Comparison of ENCODE assay signal across 1 cellular context in the genomic region with DNA sequence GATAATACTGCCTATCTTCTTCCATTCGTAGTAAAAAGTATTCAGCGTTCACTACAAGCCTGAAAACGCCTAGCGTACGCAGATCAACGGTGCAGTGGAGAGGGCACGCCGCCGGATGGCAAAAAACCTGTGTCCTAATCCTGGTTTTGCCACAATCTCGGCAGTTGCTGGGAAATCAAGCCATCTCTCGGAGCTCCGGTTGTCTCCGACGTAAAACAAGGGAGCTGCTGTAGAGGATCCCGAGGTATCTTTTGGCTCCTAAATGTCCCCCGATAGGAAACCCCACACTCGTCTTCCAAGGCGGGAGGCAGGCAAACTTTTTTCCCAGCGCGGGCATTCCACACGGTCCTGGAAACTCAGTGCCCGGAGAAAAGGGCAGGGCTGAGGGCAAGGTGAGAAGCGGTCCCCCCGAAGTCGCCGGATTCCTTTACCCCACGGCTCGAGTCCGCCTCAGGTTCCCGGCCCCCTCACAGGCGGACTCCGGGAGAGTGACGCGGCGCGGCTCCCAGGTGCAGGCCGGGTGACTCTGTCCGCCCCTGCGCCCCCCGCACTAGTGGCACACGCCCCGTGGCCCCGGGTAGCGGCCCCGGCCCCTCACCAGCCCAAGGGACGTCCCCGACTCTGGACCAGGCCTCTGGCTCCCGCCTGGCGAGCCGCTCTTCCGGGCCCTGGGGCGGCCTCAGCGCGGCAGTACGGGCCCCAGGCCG.
A peak's percentile ranks its signal among the peaks of the same experiment; 100 is the strongest.
TF ChIP-seq lines count a peak whose summit lies in the region.

No MANE protein-coding gene starts in this region.

TF ChIP-seq in HepG2, 621 proteins besides CTCF, POLR2A, EP300 and RAD21 (continued from another document and continues in another):
- TF ChIP-seq, protein P1, sequence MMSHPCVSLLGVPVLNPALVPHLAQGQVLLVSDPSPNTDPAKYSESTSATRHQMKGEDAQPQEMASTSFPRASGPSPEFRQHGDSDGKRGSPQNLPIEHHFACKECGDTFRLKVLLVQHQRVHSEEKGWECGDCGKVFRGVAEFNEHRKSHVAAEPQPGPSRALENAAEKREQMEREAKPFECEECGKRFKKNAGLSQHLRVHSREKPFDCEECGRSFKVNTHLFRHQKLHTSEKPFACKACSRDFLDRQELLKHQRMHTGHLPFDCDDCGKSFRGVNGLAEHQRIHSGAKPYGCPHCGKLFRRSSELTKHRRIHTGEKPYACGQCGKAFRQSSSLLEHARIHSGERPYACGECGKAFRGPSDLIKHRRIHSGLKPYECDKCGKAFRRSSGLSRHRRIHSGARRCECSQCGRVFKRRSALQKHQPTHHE (CRISPR knock-in tag; IDR thresholded peaks at IDR 0.05; ENCODE audit: borderline replicate concordance): no peak
- TF ChIP-seq ATM (IDR thresholded peaks at IDR 0.05; ENCODE audit: borderline replicate concordance) (no peak), DR1 (CRISPR knock-in tag; IDR thresholded peaks at IDR 0.05) (peak; percentile 4; the same call in 1 of the 2 replicates), JDP2 (CRISPR knock-in tag; IDR thresholded peaks at IDR 0.05; ENCODE audit: borderline replicate concordance) (no peak), ZNF326 (CRISPR knock-in tag; IDR thresholded peaks at IDR 0.05; ENCODE audit: borderline replicate concordance) (no peak), KDM3A (CRISPR knock-in tag; IDR thresholded peaks at IDR 0.05; ENCODE audit: low read depth) (no peak), SRY (CRISPR knock-in tag; IDR thresholded peaks at IDR 0.05) (no peak), ZNF780A (CRISPR knock-in tag; IDR thresholded peaks at IDR 0.05) (no peak; the same call in 1 of the 2 replicates), ZNF337 (CRISPR knock-in tag; IDR thresholded peaks at IDR 0.05; ENCODE audit: borderline replicate concordance, low read depth) (no peak), ZNF879 (CRISPR knock-in tag; IDR thresholded peaks at IDR 0.05) (no peak), YEATS2 (CRISPR knock-in tag; IDR thresholded peaks at IDR 0.05; ENCODE audit: borderline replicate concordance) (no peak), NONO (IDR thresholded peaks at IDR 0.05) (no peak), NONO (CRISPR knock-in tag; conservative IDR thresholded peaks at IDR 0.05) (no peak; the same call in 1 of the 2 replicates), ZSCAN20 (CRISPR knock-in tag; IDR thresholded peaks at IDR 0.05; ENCODE audit: borderline replicate concordance) (no peak), NCOA5 (CRISPR knock-in tag; IDR thresholded peaks at IDR 0.05) (no peak), TEAD2 (CRISPR knock-in tag; IDR thresholded peaks at IDR 0.05) (no peak), SYNCRIP (IDR thresholded peaks at IDR 0.05; ENCODE audit: insufficient read depth, low read depth, low read length) (no peak), SETDB1 (CRISPR knock-in tag; IDR thresholded peaks at IDR 0.05; ENCODE audit: borderline replicate concordance) (no peak), KDM5A (IDR thresholded peaks at IDR 0.05; ENCODE audit: borderline replicate concordance, low read length) (no peak), ZNF335 (CRISPR knock-in tag; IDR thresholded peaks at IDR 0.05) (no peak), ZNF788 (CRISPR knock-in tag; IDR thresholded peaks at IDR 0.05; ENCODE audit: borderline replicate concordance) (peak; percentile 8; the same call in 1 of the 2 replicates), ZFP1 (CRISPR knock-in tag; IDR thresholded peaks at IDR 0.05) (no peak), SMAD3 (CRISPR knock-in tag; IDR thresholded peaks at IDR 0.05) (no peak), FOSL2 (CRISPR knock-in tag; IDR thresholded peaks at IDR 0.05) (no peak), ZNF10 (CRISPR knock-in tag; IDR thresholded peaks at IDR 0.05; ENCODE audit: borderline replicate concordance, low read depth) (no peak), ZNF367 (CRISPR knock-in tag; IDR thresholded peaks at IDR 0.05; ENCODE audit: borderline replicate concordance) (no peak), U2AF2 (IDR thresholded peaks at IDR 0.05; ENCODE audit: low read depth, low read length) (peak; percentile 6; the same call in 1 of the 2 replicates), BORCS8-MEF2B (CRISPR knock-in tag; IDR thresholded peaks at IDR 0.05) (no peak; the same call in 1 of the 2 replicates), NAIF1 (CRISPR knock-in tag; IDR thresholded peaks at IDR 0.05; ENCODE audit: borderline replicate concordance) (no peak), USF2 (IDR thresholded peaks at IDR 0.05; ENCODE audit: low read depth, low read length) (no peak), USF2 (CRISPR knock-in tag; IDR thresholded peaks at IDR 0.05; ENCODE audit: borderline replicate concordance) (no peak), MEIS2 (CRISPR knock-in tag; IDR thresholded peaks at IDR 0.05) (no peak), ZNF614 (CRISPR knock-in tag; IDR thresholded peaks at IDR 0.05; ENCODE audit: borderline replicate concordance) (no peak), ZNF7 (CRISPR knock-in tag; IDR thresholded peaks at IDR 0.05) (no peak), SMYD3 (CRISPR knock-in tag; IDR thresholded peaks at IDR 0.05) (no peak), KMT2B (CRISPR knock-in tag; IDR thresholded peaks at IDR 0.05) (no peak), ZNF766 (CRISPR knock-in tag; IDR thresholded peaks at IDR 0.05; ENCODE audit: borderline replicate concordance) (no peak), ZNF24 (IDR thresholded peaks at IDR 0.05) (no peak), ZNF18 (CRISPR knock-in tag; IDR thresholded peaks at IDR 0.05; ENCODE audit: insufficient replicate concordance) (no peak), SMARCC2 (IDR thresholded peaks at IDR 0.05) (no peak), MAFG (CRISPR knock-in tag; IDR thresholded peaks at IDR 0.05) (no peak), MTA3 (CRISPR knock-in tag; IDR thresholded peaks at IDR 0.05) (no peak), HNRNPLL (IDR thresholded peaks at IDR 0.05; ENCODE audit: low read depth, low read length, poor library complexity, severe bottlenecking) (no peak), BRD4 (CRISPR knock-in tag; IDR thresholded peaks at IDR 0.05) (no peak), ZNF83 (CRISPR knock-in tag; IDR thresholded peaks at IDR 0.05; ENCODE audit: borderline replicate concordance) (no peak), SAFB2 (CRISPR knock-in tag; IDR thresholded peaks at IDR 0.05; ENCODE audit: borderline replicate concordance, low read depth) (no peak), ZNF678 (CRISPR knock-in tag; IDR thresholded peaks at IDR 0.05) (no peak), ISX (CRISPR knock-in tag; conservative IDR thresholded peaks at IDR 0.05) (no peak), HHEX (CRISPR knock-in tag; IDR thresholded peaks at IDR 0.05) (no peak), PRMT3 (CRISPR knock-in tag; IDR thresholded peaks at IDR 0.05; ENCODE audit: borderline replicate concordance, low read depth) (no peak), KLF11 (CRISPR knock-in tag; IDR thresholded peaks at IDR 0.05) (no peak), NR2F2 (IDR thresholded peaks at IDR 0.05; ENCODE audit: borderline replicate concordance, low read depth) (no peak), ZNF646 (CRISPR knock-in tag; IDR thresholded peaks at IDR 0.05) (no peak), ZNF530 (CRISPR knock-in tag; IDR thresholded peaks at IDR 0.05; ENCODE audit: low read depth) (0 out of 2 replicates have a peak, but pooled peaks have one; percentile 32), MTF1 (CRISPR knock-in tag; IDR thresholded peaks at IDR 0.05) (peak; percentile 18; the same call in 1 of the 2 replicates)
- TF ChIP-seq, protein P2, sequence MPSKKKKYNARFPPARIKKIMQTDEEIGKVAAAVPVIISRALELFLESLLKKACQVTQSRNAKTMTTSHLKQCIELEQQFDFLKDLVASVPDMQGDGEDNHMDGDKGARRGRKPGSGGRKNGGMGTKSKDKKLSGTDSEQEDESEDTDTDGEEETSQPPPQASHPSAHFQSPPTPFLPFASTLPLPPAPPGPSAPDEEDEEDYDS (CRISPR knock-in tag; IDR thresholded peaks at IDR 0.05): no peak
- TF ChIP-seq, protein P3, sequence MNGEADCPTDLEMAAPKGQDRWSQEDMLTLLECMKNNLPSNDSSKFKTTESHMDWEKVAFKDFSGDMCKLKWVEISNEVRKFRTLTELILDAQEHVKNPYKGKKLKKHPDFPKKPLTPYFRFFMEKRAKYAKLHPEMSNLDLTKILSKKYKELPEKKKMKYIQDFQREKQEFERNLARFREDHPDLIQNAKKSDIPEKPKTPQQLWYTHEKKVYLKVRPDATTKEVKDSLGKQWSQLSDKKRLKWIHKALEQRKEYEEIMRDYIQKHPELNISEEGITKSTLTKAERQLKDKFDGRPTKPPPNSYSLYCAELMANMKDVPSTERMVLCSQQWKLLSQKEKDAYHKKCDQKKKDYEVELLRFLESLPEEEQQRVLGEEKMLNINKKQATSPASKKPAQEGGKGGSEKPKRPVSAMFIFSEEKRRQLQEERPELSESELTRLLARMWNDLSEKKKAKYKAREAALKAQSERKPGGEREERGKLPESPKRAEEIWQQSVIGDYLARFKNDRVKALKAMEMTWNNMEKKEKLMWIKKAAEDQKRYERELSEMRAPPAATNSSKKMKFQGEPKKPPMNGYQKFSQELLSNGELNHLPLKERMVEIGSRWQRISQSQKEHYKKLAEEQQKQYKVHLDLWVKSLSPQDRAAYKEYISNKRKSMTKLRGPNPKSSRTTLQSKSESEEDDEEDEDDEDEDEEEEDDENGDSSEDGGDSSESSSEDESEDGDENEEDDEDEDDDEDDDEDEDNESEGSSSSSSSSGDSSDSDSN (CRISPR knock-in tag; IDR thresholded peaks at IDR 0.05): no peak
- TF ChIP-seq, protein P4, sequence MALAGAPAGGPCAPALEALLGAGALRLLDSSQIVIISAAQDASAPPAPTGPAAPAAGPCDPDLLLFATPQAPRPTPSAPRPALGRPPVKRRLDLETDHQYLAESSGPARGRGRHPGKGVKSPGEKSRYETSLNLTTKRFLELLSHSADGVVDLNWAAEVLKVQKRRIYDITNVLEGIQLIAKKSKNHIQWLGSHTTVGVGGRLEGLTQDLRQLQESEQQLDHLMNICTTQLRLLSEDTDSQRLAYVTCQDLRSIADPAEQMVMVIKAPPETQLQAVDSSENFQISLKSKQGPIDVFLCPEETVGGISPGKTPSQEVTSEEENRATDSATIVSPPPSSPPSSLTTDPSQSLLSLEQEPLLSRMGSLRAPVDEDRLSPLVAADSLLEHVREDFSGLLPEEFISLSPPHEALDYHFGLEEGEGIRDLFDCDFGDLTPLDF (CRISPR knock-in tag; IDR thresholded peaks at IDR 0.05): 0 out of 2 replicates have a peak, but pooled peaks have one; percentile 19
